ENCODE assay signal across 8 cellular contexts in genomic region chr1:42173155-42173933, GRCh38. TPM values are rescaled to one million over a fixed set of nuclear protein-coding genes. Genes with fewer than 3 reads are reported as not detected.
DNase-seq lines count a peak whose midpoint lies in the region; ATAC-seq and TF ChIP-seq lines count a peak whose summit lies in the region.

No MANE protein-coding gene starts in this region.

- no peaks in the 10 kb centered on the region for H3K27me3 Mint-ChIP-seq in CD4-positive, CD25-positive, alpha-beta regulatory T cell
- no peaks in the 10 kb centered on the region for H3K27me3 Mint-ChIP-seq in activated T-cell treated with anti-CD3 and anti-CD28 coated beads, Interleukin-2, amount 50 U/mL, for 24 hours
- H3K27me3 Mint-ChIP-seq in nephron (ENCODE audit: low read depth) = no peaks in the 10 kb centered on the region

- TF ChIP-seq CTCF in HL-60 (IDR thresholded peaks at IDR 0.05; ENCODE audit: insufficient read depth, low read length) (peak; percentile 97), Peyer's patch (IDR thresholded peaks at IDR 0.05) (peak; percentile 85 to 97 (median 90)), fibroblast of lung (conservative IDR thresholded peaks at IDR 0.05 in 1 of 2, IDR thresholded peaks at IDR 0.05 in 1 of 2; ENCODE audit: low read depth in 1 of 2, low read length in 2 of 2) (peak; percentile 89 to 98), nephron (IDR thresholded peaks at IDR 0.05; ENCODE audit: unreplicated experiment in 3 of 3) (peak; percentile 94)

- TF ChIP-seq POLR2A in Peyer's patch (IDR thresholded peaks at IDR 0.05) (no peak), GM18505 (IDR thresholded peaks at IDR 0.05; ENCODE audit: borderline replicate concordance, extremely low read depth, insufficient read depth, insufficient read length) (no peak)

- ATAC-seq in CD4-positive, CD25-positive, alpha-beta regulatory T cell (ENCODE audit: low read depth in 2 of 2) = peak; percentile 59 to 60
- peak; percentile 48 for ATAC-seq in stimulated activated naive CD8-positive, alpha-beta T cell treated with anti-CD3 and anti-CD28 coated beads, Interleukin-15, Interleukin-2, amounts not matched to agents 100 U/mL and 50 U/mL, for 24 hours
- ATAC-seq in GM18505 (IDR thresholded peaks at IDR 0.05; ENCODE audit: unreplicated experiment) = no peak

- peaks cover 2% of the 10 kb centered on the region for H4K20me1 ChIP-seq in fibroblast of lung (ENCODE audit: control insufficient read depth, extremely low read depth, insufficient read depth, low read length)

- H3K27ac ChIP-seq in CD4-positive, CD25-positive, alpha-beta regulatory T cell (ENCODE audit: insufficient read depth, low read length, poor library complexity, severe bottlenecking) = no peak overlapping the region
- no peak overlapping the region for H3K27ac ChIP-seq in HL-60 (replicated peaks)
- H3K27ac ChIP-seq in Peyer's patch = peak overlapping the region in 3 of 4 donors; percentile 44 to 94 (median 81)
- H3K27ac ChIP-seq in fibroblast of lung (ENCODE audit: insufficient read depth, low read length) = no peak overlapping the region

- no peaks in the 10 kb centered on the region for H3K9me3 Mint-ChIP-seq in CD4-positive, CD25-positive, alpha-beta regulatory T cell
- no peaks in the 10 kb centered on the region for H3K9me3 Mint-ChIP-seq in activated T-cell treated with anti-CD3 and anti-CD28 coated beads, Interleukin-2, amount 50 U/mL, for 24 hours
- H3K9me3 Mint-ChIP-seq in nephron = no peaks in the 10 kb centered on the region

- no peaks in the 10 kb centered on the region for H3K9me3 ChIP-seq in CD4-positive, CD25-positive, alpha-beta regulatory T cell (ENCODE audit: control insufficient read depth in 2 of 2, low read length in 2 of 2)
- H3K9me3 ChIP-seq in Peyer's patch (no peaks in the 10 kb centered on the region), fibroblast of lung (ENCODE audit: control insufficient read depth, insufficient read depth, low read depth, low read length) (no peaks in the 10 kb centered on the region)

- no peaks in the 10 kb centered on the region for H3K79me2 ChIP-seq in fibroblast of lung (ENCODE audit: control insufficient read depth, insufficient read depth, low read length)

- H3K27ac Mint-ChIP-seq in CD4-positive, CD25-positive, alpha-beta regulatory T cell = no peak overlapping the region
- H3K27ac Mint-ChIP-seq in activated T-cell treated with anti-CD3 and anti-CD28 coated beads, Interleukin-2, amount 50 U/mL, for 24 hours = no peak overlapping the region
- peak overlapping the region in 1 of 3 experiments; percentile 10 for H3K27ac Mint-ChIP-seq in nephron

- no peak overlapping the region for H3K4me3 ChIP-seq in CD4-positive, CD25-positive, alpha-beta regulatory T cell (ENCODE audit: low read depth, low read length)
- H3K4me3 ChIP-seq in HL-60 (replicated peaks; ENCODE audit: insufficient read depth, low read length) (no peak overlapping the region), Peyer's patch (no peak overlapping the region), fibroblast of lung (replicated peaks in 1 of 4; ENCODE audit: control extremely low read depth in 1 of 4, insufficient read depth in 1 of 4, low read depth in 3 of 4, low read length in 4 of 4) (no peak overlapping the region)

- DNase-seq in CD4-positive, CD25-positive, alpha-beta regulatory T cell = peak; percentile 44 to 55 (median 55)
- DNase-seq in HL-60 (ENCODE audit: low read depth in 1 of 2, low spot score in 1 of 2) (peak; percentile 15 to 64), Peyer's patch (peak; percentile 45 to 86 (median 74)), fibroblast of lung (ENCODE audit: low read depth in 2 of 2) (peak; percentile 29 to 43)
- peak; percentile 80 for DNase-seq in activated T-cell treated with anti-CD3 and anti-CD28 coated beads, Interleukin-2, amount 50 U/mL, for 24 hours
- peak; percentile 69 for DNase-seq in stimulated activated naive CD8-positive, alpha-beta T cell treated with anti-CD3 and anti-CD28 coated beads, Interleukin-15, Interleukin-2, amounts not matched to agents 100 U/mL and 50 U/mL, for 24 hours

- H3K27me3 ChIP-seq in CD4-positive, CD25-positive, alpha-beta regulatory T cell (ENCODE audit: control insufficient read depth, insufficient read depth, low read length) = no peaks in the 10 kb centered on the region
- H3K27me3 ChIP-seq in HL-60 (ENCODE audit: insufficient read depth, poor library complexity, severe bottlenecking) (no peaks in the 10 kb centered on the region), Peyer's patch (no peaks in the 10 kb centered on the region), fibroblast of lung (ENCODE audit: control insufficient read depth, insufficient read depth, low read length) (no peaks in the 10 kb centered on the region)

- H3K4me1 Mint-ChIP-seq in CD4-positive, CD25-positive, alpha-beta regulatory T cell = peaks cover 0 to 2% (median 0%) of the 10 kb centered on the region in 4 donors
- no peaks in the 10 kb centered on the region for H3K4me1 Mint-ChIP-seq in activated T-cell treated with anti-CD3 and anti-CD28 coated beads, Interleukin-2, amount 50 U/mL, for 24 hours (ENCODE audit: low read depth)
- peaks cover 52% of the 10 kb centered on the region for H3K4me1 Mint-ChIP-seq in nephron

- H3K36me3 ChIP-seq in CD4-positive, CD25-positive, alpha-beta regulatory T cell (ENCODE audit: control insufficient read depth, insufficient read depth, low read length) = no peaks in the 10 kb centered on the region
- H3K36me3 ChIP-seq in Peyer's patch = no peaks in the 10 kb centered on the region
- no peaks in the 10 kb centered on the region for H3K36me3 ChIP-seq in fibroblast of lung (ENCODE audit: control insufficient read depth, insufficient read depth, low read length)

- H3K4me1 ChIP-seq in CD4-positive, CD25-positive, alpha-beta regulatory T cell (ENCODE audit: control insufficient read depth, insufficient read depth, low read length, poor library complexity, severe bottlenecking) = no peaks in the 10 kb centered on the region
- H3K4me1 ChIP-seq in Peyer's patch = peaks cover 0 to 18% (median 4%) of the 10 kb centered on the region in 4 donors
- peaks cover 2% of the 10 kb centered on the region for H3K4me1 ChIP-seq in fibroblast of lung (ENCODE audit: control insufficient read depth, extremely low read depth, insufficient read depth, low read length)

- no peak overlapping the region for H3K4me3 Mint-ChIP-seq in CD4-positive, CD25-positive, alpha-beta regulatory T cell
- H3K4me3 Mint-ChIP-seq in activated T-cell treated with anti-CD3 and anti-CD28 coated beads, Interleukin-2, amount 50 U/mL, for 24 hours = no peak overlapping the region
- H3K4me3 Mint-ChIP-seq in nephron = no peak overlapping the region

- H3K4me2 ChIP-seq in fibroblast of lung (ENCODE audit: extremely low read depth, insufficient read depth, low read length) = no peak overlapping the region

- H3K9ac ChIP-seq in fibroblast of lung (ENCODE audit: insufficient read depth, low read length) = no peak overlapping the region

- H2AFZ ChIP-seq in fibroblast of lung (ENCODE audit: low read length) = no peak overlapping the region

- H3K36me3 Mint-ChIP-seq in CD4-positive, CD25-positive, alpha-beta regulatory T cell = peaks cover 3% of the 10 kb centered on the region
- peaks cover 12% of the 10 kb centered on the region for H3K36me3 Mint-ChIP-seq in activated T-cell treated with anti-CD3 and anti-CD28 coated beads, Interleukin-2, amount 50 U/mL, for 24 hours (ENCODE audit: low read depth)
- H3K36me3 Mint-ChIP-seq in nephron (ENCODE audit: low read depth) = peaks cover 3% of the 10 kb centered on the region

RNA-seq across cellular contexts. Expression of gene GUCA2A, which starts 8.8 kb away (rescaled TPM):
- total RNA-seq in CD4-positive, CD25-positive, alpha-beta regulatory T cell = not detected
- not detected for polyA plus RNA-seq in CD4-positive, CD25-positive, alpha-beta regulatory T cell
- total RNA-seq in Peyer's patch = 1,000 to 10,000 TPM in 3 of 4 donors, 10 to 100 TPM in 1; 27.2 to 4,654 (median 2,038) TPM
- not detected in 2 replicates for total RNA-seq in fibroblast of lung
- polyA plus RNA-seq in fibroblast of lung = not detected in 2 replicates
- not detected in 2 replicates for polyA plus RNA-seq in fibroblast of lung (2012)
- not detected in 2 replicates for polyA minus RNA-seq in fibroblast of lung (ENCODE audit: low replicate concordance)

RNA-seq across cellular contexts. Expression of gene GUCA2B, which starts 20.1 kb away (rescaled TPM):
- total RNA-seq in CD4-positive, CD25-positive, alpha-beta regulatory T cell = not detected
- not detected for polyA plus RNA-seq in CD4-positive, CD25-positive, alpha-beta regulatory T cell
- total RNA-seq in Peyer's patch (100 to 1,000 TPM in 3 of 4 donors, 10 to 100 TPM in 1; 35.5 to 708 (median 256) TPM), fibroblast of lung (not detected in 2 replicates)
- polyA plus RNA-seq in fibroblast of lung = not detected in 2 replicates
- not detected in 2 replicates for polyA plus RNA-seq in fibroblast of lung (2012)
- not detected in 2 replicates for polyA minus RNA-seq in fibroblast of lung (ENCODE audit: low replicate concordance)

Comparison
In these comparisons a context has a peak if more than half of its experiments do, and no peak if none do; other contexts are left out.
1. H3K27ac ChIP-seq: peak in Peyer's patch (3 of 4); none in CD4-positive, CD25-positive, alpha-beta regulatory T cell (single experiment), HL-60 (single experiment) and fibroblast of lung (single experiment).
2. RNA of gene GUCA2A, which starts 8.8 kb away (total RNA-seq): 27.2 to 4,654 TPM in Peyer's patch; not detected in CD4-positive, CD25-positive, alpha-beta regulatory T cell (single experiment) and not detected in fibroblast of lung; every median in the first group is over 10 times any median in the second.
3. RNA of gene GUCA2B, which starts 20.1 kb away (total RNA-seq): 35.5 to 708 TPM in Peyer's patch; not detected in CD4-positive, CD25-positive, alpha-beta regulatory T cell (single experiment) and not detected in fibroblast of lung; every median in the first group is over 10 times any median in the second.
4. Peak in every context shown above with its lines, with median percentiles within 50 percentile points of each other: DNase-seq and CTCF ChIP-seq.